Comparison of ENCODE assay signal across 9 cellular contexts in the genomic region with DNA sequence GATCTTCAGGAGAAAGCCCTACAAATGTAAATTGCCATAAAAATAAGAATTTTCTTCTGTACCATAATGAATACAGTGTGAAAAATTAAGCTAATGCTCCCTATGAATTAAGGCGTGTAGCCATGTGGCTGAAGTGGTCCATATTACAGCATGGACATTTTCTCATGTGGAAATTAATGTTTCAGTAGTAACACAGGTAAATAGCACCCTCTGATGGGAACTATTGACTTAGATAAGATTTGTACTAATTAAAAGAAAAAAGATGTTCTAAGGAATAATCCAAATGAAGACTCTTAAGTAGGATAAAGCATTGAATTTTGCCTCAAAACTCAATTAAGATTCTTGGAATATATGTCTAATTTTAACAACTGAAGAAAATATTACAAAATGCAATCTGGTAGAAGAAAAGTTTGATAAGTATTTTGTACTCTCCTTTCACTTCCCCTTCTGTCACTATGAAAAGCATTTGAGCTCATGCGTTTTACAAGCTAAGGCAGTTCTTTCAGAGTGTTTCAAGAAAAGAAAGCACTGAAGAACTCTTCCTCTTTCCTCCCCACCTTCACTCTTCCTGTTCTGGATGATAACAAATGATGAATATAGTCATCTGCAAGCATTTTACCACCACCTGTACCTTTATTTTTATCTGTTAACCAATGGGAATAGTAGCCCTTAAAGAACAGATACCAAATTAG. TPM values are rescaled to one million over a fixed set of nuclear protein-coding genes. Genes with fewer than 3 reads are reported as not detected.
DNase-seq lines count a peak whose midpoint lies in the region; ATAC-seq and TF ChIP-seq lines count a peak whose summit lies in the region.
"Had no signal": no experiment of that assay in that cellular context is flagged by ENCODE, and none has a peak within 500 bp of the region (broad histone marks: within the 10 kb centered on the region; RNA-seq: fewer than 3 reads in every experiment).

No MANE protein-coding gene starts in this region.

- H3K4me3 Mint-ChIP-seq in activated T-cell treated with anti-CD3 and anti-CD28 coated beads, Interleukin-2, amount 50 U/mL, for 4 hours, result no peak overlapping the region

- H3K4me3 ChIP-seq in mucosa of descending colon (no peak overlapping the region), heart right ventricle (no peak overlapping the region)

- H3K27me3 Mint-ChIP-seq in activated T-cell treated with anti-CD3 and anti-CD28 coated beads, Interleukin-2, amount 50 U/mL, for 4 hours (ENCODE audit: low read depth), result peaks cover 6% of the 10 kb centered on the region

- peaks cover 7% of the 10 kb centered on the region for H3K4me1 Mint-ChIP-seq in activated T-cell treated with anti-CD3 and anti-CD28 coated beads, Interleukin-2, amount 50 U/mL, for 4 hours (ENCODE audit: low read depth)

- DNase-seq in OCI-M1 (lab: John Stamatoyannopoulos, UW), result peak; percentile 89
- no peak for DNase-seq in mucosa of descending colon
- no peak for DNase-seq in ACHN
- no peak for DNase-seq in NCI-H748 (lab: John Stamatoyannopoulos, UW; ENCODE audit: unreplicated experiment)
- DNase-seq in activated T-cell treated with anti-CD3 and anti-CD28 coated beads, Interleukin-2, amount 50 U/mL, for 4 hours, result no peak
- DNase-seq in heart right ventricle, result no peak

- no peaks in the 10 kb centered on the region for H3K9me3 ChIP-seq in mucosa of descending colon
- H3K9me3 ChIP-seq in heart right ventricle, result no peaks in the 10 kb centered on the region

- TF ChIP-seq CTCF in mucosa of descending colon (IDR thresholded peaks at IDR 0.05), result no peak
- TF ChIP-seq CTCF in heart right ventricle (IDR thresholded peaks at IDR 0.05), result no peak

- peaks cover 0 to 6% (median 0%) of the 10 kb centered on the region in 7 donors for H3K27me3 ChIP-seq in heart right ventricle

- 56 to 67% methylated on average over 2 of the region's 2 CpGs for WGBS in heart right ventricle, 2 donors

- peak overlapping the region in 1 of 10 donors; percentile 20 for H3K27ac ChIP-seq in heart right ventricle

- H3K4me1 ChIP-seq in mucosa of descending colon (ENCODE audit: low read depth), result no peaks in the 10 kb centered on the region
- peaks cover 0 to 17% (median 0%) of the 10 kb centered on the region in 9 donors for H3K4me1 ChIP-seq in heart right ventricle

- no peaks in the 10 kb centered on the region for H3K36me3 ChIP-seq in mucosa of descending colon (ENCODE audit: low read depth)
- H3K36me3 ChIP-seq in heart right ventricle, result no peaks in the 10 kb centered on the region

- H3K36me3 Mint-ChIP-seq in activated T-cell treated with anti-CD3 and anti-CD28 coated beads, Interleukin-2, amount 50 U/mL, for 4 hours (ENCODE audit: insufficient read depth), result no peaks in the 10 kb centered on the region

- peaks cover 2% of the 10 kb centered on the region for H3K9me3 Mint-ChIP-seq in activated T-cell treated with anti-CD3 and anti-CD28 coated beads, Interleukin-2, amount 50 U/mL, for 4 hours

- ATAC-seq in GM19035 (IDR thresholded peaks at IDR 0.05; ENCODE audit: unreplicated experiment) (peak; percentile 96), HG02973 (IDR thresholded peaks at IDR 0.05; ENCODE audit: unreplicated experiment) (peak; percentile 91), mucosa of descending colon (peak; percentile 58), heart right ventricle (no peak)
- ATAC-seq in activated T-cell treated with anti-CD3 and anti-CD28 coated beads, Interleukin-2, amount 50 U/mL, for 4 hours, result no peak

- intact Hi-C loops in mucosa of descending colon (cut with DNase I, micrococcal nuclease) (no loop called here), heart right ventricle (cut with DNase I) (no loop called here)

- in situ Hi-C loops in ACHN (cut with HindIII; ENCODE audit: low pct_ligation_motif_present, low pct_unique_long_range_greater_than_20kb, low sequenced_read_pairs), result no loop called here

RNA-seq across cellular contexts. Expression of gene OR8D2, which starts 9.9 kb away (rescaled TPM):
- total RNA-seq in mucosa of descending colon, result not detected
- total RNA-seq in activated T-cell treated with anti-CD3 and anti-CD28 coated beads, Interleukin-2, amount 50 U/mL, for 4 hours, result not detected
- total RNA-seq in heart right ventricle, result not detected
- polyA plus RNA-seq in heart right ventricle, result not detected
- polyA plus RNA-seq: esophagus had no signal

RNA-seq across cellular contexts. Expression of gene OR8D1, which starts 16.2 kb away (rescaled TPM):
- total RNA-seq in mucosa of descending colon (under 1 TPM in 1 of 3 donors, not detected in 2; 0.29 TPM), heart right ventricle (not detected)
- not detected for total RNA-seq in activated T-cell treated with anti-CD3 and anti-CD28 coated beads, Interleukin-2, amount 50 U/mL, for 4 hours
- polyA plus RNA-seq in heart right ventricle, result not detected
- polyA plus RNA-seq: esophagus had no signal

RNA-seq across cellular contexts. Expression of gene OR8B2, which starts 54.4 kb away (rescaled TPM):
- total RNA-seq in mucosa of descending colon (not detected), heart right ventricle (not detected)
- total RNA-seq in activated T-cell treated with anti-CD3 and anti-CD28 coated beads, Interleukin-2, amount 50 U/mL, for 4 hours, result not detected
- polyA plus RNA-seq in heart right ventricle, result not detected
- polyA plus RNA-seq: esophagus had no signal

Comparison
In these comparisons a context has a peak if more than half of its experiments do, and no peak if none do; other contexts are left out.
1. ATAC-seq: peak in GM19035 (single experiment), HG02973 (single experiment) and mucosa of descending colon (single experiment); none in activated T-cell treated with anti-CD3 and anti-CD28 coated beads, Interleukin-2, amount 50 U/mL, for 4 hours (0 of 2) and heart right ventricle (0 of 8).